1 cellular context compared by ENCODE assay signal in genomic region chr13:72341904-72342303, GRCh38.
TF ChIP-seq lines count a peak whose summit lies in the region.

No MANE protein-coding gene starts in this region.

TF ChIP-seq in H1, 55 proteins besides CTCF, POLR2A, EP300 and RAD21 (continued from another document):
- TF ChIP-seq CHD2 (IDR thresholded peaks at IDR 0.05; ENCODE audit: low read length) = no peak
TF ChIP-seq in H1: peak in this region for 0.
